8 cellular contexts compared by ENCODE assay signal in the genomic region with DNA sequence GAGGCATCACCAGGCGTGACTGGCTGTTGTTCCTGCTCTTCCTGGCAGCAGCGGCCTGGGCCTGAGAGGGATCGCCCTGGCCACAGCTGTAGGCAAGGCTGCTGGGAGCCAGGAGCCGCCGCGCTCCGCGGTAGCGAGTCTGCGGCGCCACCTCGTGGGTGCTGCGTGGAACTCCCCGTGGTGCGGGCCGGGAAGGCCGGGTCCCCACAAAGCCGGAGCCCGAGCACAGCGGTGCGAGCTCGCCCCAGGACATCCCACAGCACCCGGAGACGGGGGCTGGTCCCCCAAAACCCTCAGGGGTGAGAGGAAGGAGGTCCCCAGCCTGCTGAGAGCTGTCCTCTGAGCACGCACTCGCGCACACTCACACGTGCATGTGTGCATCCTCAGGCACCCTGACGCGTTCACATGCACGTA.
A peak's percentile ranks its signal among the peaks of the same experiment; 100 is the strongest.
DNase-seq lines count a peak whose midpoint lies in the region; ATAC-seq and TF ChIP-seq lines count a peak whose summit lies in the region.
"Not testable (repeated sequence)": the region's sequence is repeated elsewhere in the genome, so short reads cannot be mapped to it uniquely, and the experiment has no call there.

No MANE protein-coding gene starts in this region.

- H4K91ac ChIP-seq in H9 (ENCODE audit: insufficient read length, low read depth, low read length), result not testable (repeated sequence)

- H2BK15ac ChIP-seq in H9 (ENCODE audit: low read depth, low read length), result not testable (repeated sequence)

- not testable (repeated sequence) for H2BK12ac ChIP-seq in H9 (ENCODE audit: insufficient read length, low read depth, low read length)

- not testable (repeated sequence) for H3K4me3 Mint-ChIP-seq in H9; activated T-cell treated with anti-CD3 and anti-CD28 coated beads, Interleukin-2, amount 50 U/mL, for 24 hours; neural crest cell

- not testable (repeated sequence) for H4K20me1 ChIP-seq in H9 (ENCODE audit: control insufficient read depth, insufficient read depth, insufficient read length)

- not testable (repeated sequence) for H3K4ac ChIP-seq in H9 (ENCODE audit: low read depth, low read length)

- H3K14ac ChIP-seq in H9 (ENCODE audit: insufficient read depth, low read length), result not testable (repeated sequence)

- H3K36me3 Mint-ChIP-seq in H9 (ENCODE audit: insufficient read depth in 1 of 3, low read depth in 3 of 3); activated T-cell treated with anti-CD3 and anti-CD28 coated beads, Interleukin-2, amount 50 U/mL, for 24 hours (ENCODE audit: low read depth); neural crest cell (ENCODE audit: low read depth): not testable (repeated sequence)

- not testable (repeated sequence) for H3K18ac ChIP-seq in H9 (ENCODE audit: insufficient read length, low read depth, low read length)

- intact Hi-C loops in right cardiac atrium (cut with DNase I), result not testable (repeated sequence)

- not testable (repeated sequence) for H3K23ac ChIP-seq in H9 (ENCODE audit: insufficient read length, low read depth, low read length)

- ATAC-seq in right cardiac atrium, result not testable (repeated sequence)

- not testable (repeated sequence) for H3K23me2 ChIP-seq in H9 (ENCODE audit: insufficient read length, low read depth, low read length, poor library complexity, severe bottlenecking)

- H3K79me1 ChIP-seq in H9 (ENCODE audit: insufficient read depth, low read depth, low read length, poor library complexity, severe bottlenecking), result not testable (repeated sequence)

- not testable (repeated sequence) for H4K5ac ChIP-seq in H9 (ENCODE audit: insufficient read length, low read depth, low read length)

- not testable (repeated sequence) for H2AFZ ChIP-seq in H9 (ENCODE audit: low read length)

- H3K4me2 ChIP-seq in H9 (ENCODE audit: insufficient read depth, insufficient read length, low read length), result not testable (repeated sequence)

- not testable (repeated sequence) for H2BK120ac ChIP-seq in H9 (ENCODE audit: low read depth, low read length, poor library complexity, severe bottlenecking)

- not testable (repeated sequence) for H3K27me3 ChIP-seq in H9 (ENCODE audit: insufficient read depth, low read length); right cardiac atrium (ENCODE audit: control insufficient read depth, insufficient read depth)

- WGBS in H9 (ENCODE audit: extremely low coverage, insufficient read length, low lambda C conversion rate), result no CpG with 5 or more reads among the region's 31 CpGs
- WGBS in right cardiac atrium, result 18% methylated on average over 31 of the region's 31 CpGs

- not testable (repeated sequence) for H3K27ac Mint-ChIP-seq in H9; activated T-cell treated with anti-CD3 and anti-CD28 coated beads, Interleukin-2, amount 50 U/mL, for 24 hours; neural crest cell (ENCODE audit: unreplicated experiment)

- H3K9me3 Mint-ChIP-seq in H9; activated T-cell treated with anti-CD3 and anti-CD28 coated beads, Interleukin-2, amount 50 U/mL, for 24 hours; neural crest cell: not testable (repeated sequence)

- not testable (repeated sequence) for H3K27ac ChIP-seq in H9 (ENCODE audit: insufficient read length, low read depth, low read length); coronary artery; right cardiac atrium (ENCODE audit: low read length)

- H3K9me3 ChIP-seq in H9 (ENCODE audit: control insufficient read depth, low read depth, low read length); right cardiac atrium (ENCODE audit: control insufficient read depth, low read length): not testable (repeated sequence)

- H3K4me1 Mint-ChIP-seq in H9; activated T-cell treated with anti-CD3 and anti-CD28 coated beads, Interleukin-2, amount 50 U/mL, for 24 hours (ENCODE audit: low read depth); neural crest cell: not testable (repeated sequence)

- not testable (repeated sequence) for H3K9ac ChIP-seq in H9 (ENCODE audit: extremely low read depth, insufficient read length, low read length)

- H3K79me2 ChIP-seq in H9 (ENCODE audit: insufficient read depth, low read length), result not testable (repeated sequence)

- not testable (repeated sequence) for H2BK20ac ChIP-seq in H9 (ENCODE audit: low read depth, low read length, poor library complexity, severe bottlenecking)

- CTCF ChIA-PET in AG04449 (lab: Yijun Ruan, JAX), result not testable (repeated sequence)

- H3K4me3 ChIP-seq in AG04449 (ENCODE audit: low read depth, low read length); coronary artery; right cardiac atrium (ENCODE audit: low read length): not testable (repeated sequence)

- not testable (repeated sequence) for H3T11ph ChIP-seq in H9 (ENCODE audit: low read length)

- TF ChIP-seq CTCF in AG04449 (IDR thresholded peaks at IDR 0.05; ENCODE audit: insufficient read depth, low read length, missing control alignments) (peak; percentile 35), H9 (conservative IDR thresholded peaks at IDR 0.05) (peak; percentile 75), coronary artery (IDR thresholded peaks at IDR 0.05) (peak; percentile 52), neural crest cell (conservative IDR thresholded peaks at IDR 0.05) (peak; percentile 75)

- H3K56ac ChIP-seq in H9 (ENCODE audit: insufficient read length, low read depth, low read length), result not testable (repeated sequence)

- not testable (repeated sequence) for H3K4me1 ChIP-seq in H9 (ENCODE audit: insufficient read depth, low read length); right cardiac atrium (ENCODE audit: control insufficient read depth, insufficient read depth, low read length)

- H2BK5ac ChIP-seq in H9 (ENCODE audit: insufficient read length, low read length), result not testable (repeated sequence)

- POLR2A ChIA-PET in AG04449 (lab: Yijun Ruan, JAX), result not testable (repeated sequence)

- DNase-seq in AG04449 (ENCODE audit: low read depth, low spot score), result peak; percentile 4
- DNase-seq in H9, result peak; percentile 67
- DNase-seq in SK-N-DZ (ENCODE audit: low spot score), result peak; percentile 28
- DNase-seq in activated T-cell treated with anti-CD3 and anti-CD28 coated beads, Interleukin-2, amount 50 U/mL, for 24 hours, result peak; percentile 70
- DNase-seq in coronary artery (ENCODE audit: low spot score), result peak; percentile 74
- peak; percentile 64 to 92 (median 92) for DNase-seq in right cardiac atrium
- peak; percentile 61 for DNase-seq in neural crest cell (ENCODE audit: low read depth, low spot score)
- peak; percentile 71 for DNase-seq in stimulated activated CD4-positive, alpha-beta T cell treated with anti-CD3 and anti-CD28 coated beads, Interleukin-4, amount 100 ng/mL, for 24 hours

- H3K27me3 Mint-ChIP-seq in H9 (ENCODE audit: low read depth); activated T-cell treated with anti-CD3 and anti-CD28 coated beads, Interleukin-2, amount 50 U/mL, for 24 hours; neural crest cell (ENCODE audit: low read depth): not testable (repeated sequence)

- not testable (repeated sequence) for H4K8ac ChIP-seq in H9 (replicated peaks; ENCODE audit: insufficient read length, low read depth, low read length)

- not testable (repeated sequence) for H2AK5ac ChIP-seq in H9 (ENCODE audit: insufficient read length, low read length)

Comparison
In these comparisons a context has a peak if more than half of its experiments do, and no peak if none do; other contexts are left out.
1. DNase-seq: peak in every context shown above with its lines; median percentile 92 in right cardiac atrium; 74 in coronary artery; 71 in stimulated activated CD4-positive, alpha-beta T cell treated with anti-CD3 and anti-CD28 coated beads, Interleukin-4, amount 100 ng/mL, for 24 hours; 70 in activated T-cell treated with anti-CD3 and anti-CD28 coated beads, Interleukin-2, amount 50 U/mL, for 24 hours; 67 in H9; 61 in neural crest cell; 28 in SK-N-DZ; 4 in AG04449.